Comparison of ENCODE assay signal across 9 cellular contexts in genomic region chr22:46043339-46043738, GRCh38.
A peak's percentile ranks its signal among the peaks of the same experiment; 100 is the strongest.
DNase-seq lines count a peak whose midpoint lies in the region; ATAC-seq and TF ChIP-seq lines count a peak whose summit lies in the region.
"Had no signal": no experiment of that assay in that cellular context is flagged by ENCODE, and none has a peak within 500 bp of the region (broad histone marks: within the 10 kb centered on the region; RNA-seq: fewer than 3 reads in every experiment).

No MANE protein-coding gene starts in this region.

- intact Hi-C loops in upper lobe of right lung (cut with DNase I), result no loop called here

- H3K27me3 Mint-ChIP-seq in activated naive CD4-positive, alpha-beta T cell treated with anti-CD3 and anti-CD28 coated beads, Interleukin-2, amount 50 U/mL, for 24 hours, result no peaks in the 10 kb centered on the region
- H3K27me3 Mint-ChIP-seq in chondrocyte (ENCODE audit: low read depth), result no peaks in the 10 kb centered on the region
- H3K27me3 Mint-ChIP-seq in endothelial cell (ENCODE audit: unreplicated experiment), result no peaks in the 10 kb centered on the region

- no peaks in the 10 kb centered on the region for H3K9me3 ChIP-seq in mucosa of stomach (ENCODE audit: control insufficient read depth, low read length)
- H3K9me3 ChIP-seq in upper lobe of right lung, result no peaks in the 10 kb centered on the region

- H3K27me3 ChIP-seq in mucosa of stomach (ENCODE audit: control insufficient read depth, insufficient read depth, low read length), result no peaks in the 10 kb centered on the region
- H3K27me3 ChIP-seq in upper lobe of right lung, result no peaks in the 10 kb centered on the region

- peak overlapping the region; percentile 92 for H3K27ac ChIP-seq in upper lobe of right lung

- TF ChIP-seq CTCF in chondrocyte (IDR thresholded peaks at IDR 0.05) (no peak), upper lobe of right lung (IDR thresholded peaks at IDR 0.05) (no peak), endothelial cell (IDR thresholded peaks at IDR 0.05; ENCODE audit: unreplicated experiment) (no peak)

- H3K4me1 Mint-ChIP-seq in activated naive CD4-positive, alpha-beta T cell treated with anti-CD3 and anti-CD28 coated beads, Interleukin-2, amount 50 U/mL, for 24 hours, result peaks cover 30% of the 10 kb centered on the region
- H3K4me1 Mint-ChIP-seq in chondrocyte (ENCODE audit: low read depth) (peaks cover 27% of the 10 kb centered on the region), endothelial cell (ENCODE audit: unreplicated experiment) (peaks cover 3% of the 10 kb centered on the region)

- H3K4me1 ChIP-seq in mucosa of stomach (ENCODE audit: control insufficient read depth, insufficient read depth, low read length) (peaks cover 57% of the 10 kb centered on the region), upper lobe of right lung (peaks cover 54% of the 10 kb centered on the region)

- peak overlapping the region; percentile 82 for H3K27ac Mint-ChIP-seq in activated naive CD4-positive, alpha-beta T cell treated with anti-CD3 and anti-CD28 coated beads, Interleukin-2, amount 50 U/mL, for 24 hours
- H3K27ac Mint-ChIP-seq in chondrocyte (ENCODE audit: unreplicated experiment) (peak overlapping the region; percentile 27), endothelial cell (ENCODE audit: unreplicated experiment) (no peak overlapping the region)

- H3K9me3 Mint-ChIP-seq in activated naive CD4-positive, alpha-beta T cell treated with anti-CD3 and anti-CD28 coated beads, Interleukin-2, amount 50 U/mL, for 24 hours, result no peaks in the 10 kb centered on the region
- H3K9me3 Mint-ChIP-seq in chondrocyte (ENCODE audit: low read depth), result no peaks in the 10 kb centered on the region
- no peaks in the 10 kb centered on the region for H3K9me3 Mint-ChIP-seq in endothelial cell (ENCODE audit: unreplicated experiment)

- peak overlapping the region; percentile 85 for H3K4me3 Mint-ChIP-seq in activated naive CD4-positive, alpha-beta T cell treated with anti-CD3 and anti-CD28 coated beads, Interleukin-2, amount 50 U/mL, for 24 hours
- H3K4me3 Mint-ChIP-seq in chondrocyte (ENCODE audit: unreplicated experiment), result peak overlapping the region; percentile 75
- no peak overlapping the region for H3K4me3 Mint-ChIP-seq in endothelial cell (ENCODE audit: unreplicated experiment)

- no peaks in the 10 kb centered on the region for H3K36me3 ChIP-seq in mucosa of stomach (ENCODE audit: control insufficient read depth, insufficient read depth, low read length)
- no peaks in the 10 kb centered on the region for H3K36me3 ChIP-seq in upper lobe of right lung

- ATAC-seq in upper lobe of right lung, result no peak
- no peak for ATAC-seq in GM21423 (IDR thresholded peaks at IDR 0.05; ENCODE audit: unreplicated experiment)

- no peak for DNase-seq in activated naive CD4-positive, alpha-beta T cell treated with anti-CD3 and anti-CD28 coated beads, Interleukin-2, amount 50 U/mL, for 16 hours
- DNase-seq in chondrocyte (ENCODE audit: low spot score) (peak; percentile 33), upper lobe of right lung (peak; percentile 41), endothelial cell (ENCODE audit: low spot score) (no peak), CD1c-positive myeloid dendritic cell (ENCODE audit: extremely low spot score) (no peak)
- DNase-seq: NCI-H1694 treated with DMSO at 0.1 percent for 48 hours had no signal

- no peaks in the 10 kb centered on the region for H3K36me3 Mint-ChIP-seq in activated naive CD4-positive, alpha-beta T cell treated with anti-CD3 and anti-CD28 coated beads, Interleukin-2, amount 50 U/mL, for 24 hours
- no peaks in the 10 kb centered on the region for H3K36me3 Mint-ChIP-seq in chondrocyte (ENCODE audit: low read depth)
- H3K36me3 Mint-ChIP-seq in endothelial cell (ENCODE audit: low read depth, unreplicated experiment), result no peaks in the 10 kb centered on the region

- H3K4me3 ChIP-seq in mucosa of stomach (ENCODE audit: low read length) (peak overlapping the region; percentile 48), upper lobe of right lung (peak overlapping the region; percentile 73)

- H3K9ac ChIP-seq in mucosa of stomach (ENCODE audit: low read length), result peak overlapping the region; percentile 95

Comparison
In these comparisons a context has a peak if more than half of its experiments do, and no peak if none do; other contexts are left out.
1. DNase-seq: peak in chondrocyte (single experiment) and upper lobe of right lung (single experiment); none in activated naive CD4-positive, alpha-beta T cell treated with anti-CD3 and anti-CD28 coated beads, Interleukin-2, amount 50 U/mL, for 16 hours (single experiment), endothelial cell (single experiment) and CD1c-positive myeloid dendritic cell (single experiment).